In genomic region chr2:27381577-27382181, GRCh38 we compare ENCODE assay signal across 6 cellular contexts. TPM values are rescaled to one million over a fixed set of nuclear protein-coding genes. Genes with fewer than 3 reads are reported as not detected.
DNase-seq lines count a peak whose midpoint lies in the region; ATAC-seq, FAIRE-seq and TF ChIP-seq lines count a peak whose summit lies in the region.

No MANE protein-coding gene starts in this region.

- FAIRE-seq in astrocyte (lab: Jason Lieb, UNC) (no peak), pancreas (lab: Jason Lieb, UNC) (no peak)

- H3K36me3 ChIP-seq in astrocyte (ENCODE audit: insufficient read depth, low read length), result peaks cover 49% of the 10 kb centered on the region
- H3K36me3 ChIP-seq in pancreas, result peaks cover 0 to 42% (median 7%) of the 10 kb centered on the region in 3 donors

- H3K27me3 Mint-ChIP-seq in HFFc6 (ENCODE audit: insufficient read depth), result peaks cover 11% of the 10 kb centered on the region
- H3K27me3 Mint-ChIP-seq in astrocyte (ENCODE audit: low read depth, unreplicated experiment), result no peaks in the 10 kb centered on the region

- no peak overlapping the region for H3K4me3 ChIP-seq in astrocyte (ENCODE audit: insufficient read depth, low read depth, low read length)
- H3K4me3 ChIP-seq in pancreas, result no peak overlapping the region

- H3K79me2 ChIP-seq in astrocyte (ENCODE audit: insufficient read depth, low read length), result peaks cover 44% of the 10 kb centered on the region

- H3K4me1 Mint-ChIP-seq in HFFc6 (ENCODE audit: low read depth) (peaks cover 29% of the 10 kb centered on the region), astrocyte (ENCODE audit: low read depth, unreplicated experiment) (peaks cover 7% of the 10 kb centered on the region)

- peak overlapping the region; percentile 97 for H3K27ac Mint-ChIP-seq in HFFc6
- H3K27ac Mint-ChIP-seq in astrocyte (ENCODE audit: unreplicated experiment), result peak overlapping the region; percentile 89

- H3K4me3 Mint-ChIP-seq in HFFc6 (peak overlapping the region; percentile 27; the same call in 1 of the 2 replicates), astrocyte (ENCODE audit: unreplicated experiment) (no peak overlapping the region)

- peaks cover 59% of the 10 kb centered on the region for H3K36me3 Mint-ChIP-seq in HFFc6 (ENCODE audit: low read depth)
- H3K36me3 Mint-ChIP-seq in astrocyte (ENCODE audit: low read depth, unreplicated experiment), result peaks cover 15% of the 10 kb centered on the region

- H3K4me1 ChIP-seq in astrocyte (ENCODE audit: insufficient read depth, low read length) (peaks cover 12% of the 10 kb centered on the region), pancreas (peaks cover 5 to 14% (median 5%) of the 10 kb centered on the region in 3 donors)

- H4K20me1 ChIP-seq in astrocyte (ENCODE audit: insufficient read depth, low read length), result peaks cover 10% of the 10 kb centered on the region

- no peak overlapping the region for H2AFZ ChIP-seq in astrocyte (ENCODE audit: low read depth, low read length)

- DNase-seq in HFFc6, result no peak
- DNase-seq in astrocyte (ENCODE audit: low read depth), result no peak
- no peak for DNase-seq in pancreas
- no peak for DNase-seq in NCI-H345 (lab: John Stamatoyannopoulos, UW)
- DNase-seq in foreskin melanocyte, result no peak

- peak overlapping the region; percentile 97 for H3K9ac ChIP-seq in astrocyte (ENCODE audit: low read length)

- H3K9me3 ChIP-seq in astrocyte (ENCODE audit: insufficient read depth, low read depth, low read length) (no peaks in the 10 kb centered on the region), pancreas (no peaks in the 10 kb centered on the region)

- intact Hi-C loops in pancreas (cut with DNase I), result no loop called here

- no peak overlapping the region for H3K4me2 ChIP-seq in astrocyte (ENCODE audit: low read length)

- H3K27me3 ChIP-seq in astrocyte (ENCODE audit: insufficient read depth, low read length), result no peaks in the 10 kb centered on the region
- H3K27me3 ChIP-seq in pancreas, result no peaks in the 10 kb centered on the region

- TF ChIP-seq CTCF in HFFc6 (IDR thresholded peaks at IDR 0.05) (no peak), astrocyte (IDR thresholded peaks at IDR 0.05; ENCODE audit: insufficient read depth, low read depth, low read length) (no peak), pancreas (IDR thresholded peaks at IDR 0.05) (no peak)

- 82 to 85% methylated on average over 10 of the region's 10 CpGs for WGBS in pancreas, 2 donors

- no peaks in the 10 kb centered on the region for H3K9me3 Mint-ChIP-seq in HFFc6
- no peaks in the 10 kb centered on the region for H3K9me3 Mint-ChIP-seq in astrocyte (ENCODE audit: unreplicated experiment)

- ATAC-seq in pancreas (no peak), HG03469 (IDR thresholded peaks at IDR 0.05; ENCODE audit: unreplicated experiment) (no peak)

- peak overlapping the region; percentile 91 for H3K27ac ChIP-seq in astrocyte (ENCODE audit: low read depth, low read length)
- H3K27ac ChIP-seq in pancreas, result peak overlapping the region in 3 of 4 donors; percentile 89 to 92 (median 90)

RNA-seq across cellular contexts. Expression of gene ZNF513, which starts 1.1 kb away (rescaled TPM):
- 10 to 100 TPM; 11.9 to 15.3 (median 12.8) TPM for total RNA-seq in HFFc6 (2021; fragmentation: NEBNext Ultra II Directional; extraction: Animal tissue kit (Norgen Biotek cat#: 25700))
- 13.5 and 13.7 TPM in 2 replicates for total RNA-seq in astrocyte
- total RNA-seq in pancreas, result 10 to 100 TPM in 1 of 6 donors, 1 to 10 TPM in 5; 3.7 to 10.4 (median 7.6) TPM
- polyA plus RNA-seq in pancreas, result 10 to 100 TPM; 30.1 to 34.4 TPM

RNA-seq across cellular contexts. Expression of gene SNX17, which starts 11.3 kb away (rescaled TPM):
- total RNA-seq in HFFc6 (2021; fragmentation: NEBNext Ultra II Directional; extraction: Animal tissue kit (Norgen Biotek cat#: 25700)), result 100 to 1,000 TPM; 140 to 160 (median 150) TPM
- 69.9 and 86.6 TPM in 2 replicates for total RNA-seq in astrocyte
- total RNA-seq in pancreas, result 10 to 100 TPM; 34.3 to 48.6 (median 39.5) TPM
- 10 to 100 TPM; 38.8 to 60.2 TPM for polyA plus RNA-seq in pancreas

RNA-seq across cellular contexts. Expression of gene EIF2B4, which starts 11.5 kb away (rescaled TPM):
- total RNA-seq in HFFc6 (2021; fragmentation: NEBNext Ultra II Directional; extraction: Animal tissue kit (Norgen Biotek cat#: 25700)), result 10 to 100 TPM; 44.5 to 48.4 (median 45.8) TPM
- total RNA-seq in astrocyte (43.3 and 47.3 TPM in 2 replicates), pancreas (10 to 100 TPM; 24.1 to 34.7 (median 31.3) TPM)
- 10 to 100 TPM; 69.9 to 98.1 TPM for polyA plus RNA-seq in pancreas

RNA-seq across cellular contexts. Expression of gene GTF3C2, which starts 25.1 kb away (rescaled TPM):
- total RNA-seq in HFFc6 (2021; fragmentation: NEBNext Ultra II Directional; extraction: Animal tissue kit (Norgen Biotek cat#: 25700)), result 10 to 100 TPM; 42.9 to 53.0 (median 48.4) TPM
- total RNA-seq in astrocyte, result 52.9 and 61.3 TPM in 2 replicates
- 10 to 100 TPM; 21.2 to 30.7 (median 26.7) TPM for total RNA-seq in pancreas
- 10 to 100 TPM; 33.1 to 34.3 TPM for polyA plus RNA-seq in pancreas

RNA-seq across cellular contexts. Expression of gene PPM1G, which starts 27.7 kb away (rescaled TPM):
- 10 to 100 TPM; 74.6 to 96.8 (median 87.8) TPM for total RNA-seq in HFFc6 (2021; fragmentation: NEBNext Ultra II Directional; extraction: Animal tissue kit (Norgen Biotek cat#: 25700))
- total RNA-seq in astrocyte (77.3 and 79.0 TPM in 2 replicates), pancreas (10 to 100 TPM; 23.6 to 37.8 (median 28.7) TPM)
- polyA plus RNA-seq in pancreas, result 10 to 100 TPM; 28.6 to 31.8 TPM
